Comparison of ENCODE assay signal across 1 cellular context in the genomic region with DNA sequence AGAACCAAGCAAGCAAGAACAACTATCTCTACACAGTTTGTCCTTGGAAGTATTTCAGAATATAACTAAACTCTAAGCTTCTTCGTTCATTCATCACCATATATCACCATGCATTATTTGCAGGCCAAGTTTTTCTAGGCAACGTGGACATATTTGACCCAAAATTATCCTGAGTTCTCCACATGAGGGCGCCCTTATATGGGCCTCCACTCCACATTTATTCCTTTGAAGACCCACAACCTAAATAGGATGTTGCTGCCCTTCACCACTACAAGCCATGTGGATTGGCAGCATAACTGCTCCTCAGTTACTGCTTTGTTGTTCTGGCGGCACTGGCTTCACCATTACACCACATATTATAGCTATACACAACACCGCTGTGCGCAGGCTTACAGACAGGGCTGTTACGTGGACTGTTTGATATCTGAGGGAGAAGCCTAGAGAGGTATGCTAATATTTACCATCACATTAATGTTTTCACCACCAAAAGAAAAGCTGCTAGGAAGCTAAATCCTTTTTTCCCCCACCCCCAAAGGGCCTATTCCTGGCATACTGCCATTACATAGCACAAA.
TF ChIP-seq lines count a peak whose summit lies in the region.

No MANE protein-coding gene starts in this region.

TF ChIP-seq in HCT116, 20 proteins besides CTCF, POLR2A, EP300 and RAD21 (continued from another document):
- no peak for TF ChIP-seq ZBTB33 (IDR thresholded peaks at IDR 0.05; ENCODE audit: extremely low read depth, insufficient replicate concordance, low read length)
- no peak for TF ChIP-seq ZFX (IDR thresholded peaks at IDR 0.05)
- TF ChIP-seq, protein P1, sequence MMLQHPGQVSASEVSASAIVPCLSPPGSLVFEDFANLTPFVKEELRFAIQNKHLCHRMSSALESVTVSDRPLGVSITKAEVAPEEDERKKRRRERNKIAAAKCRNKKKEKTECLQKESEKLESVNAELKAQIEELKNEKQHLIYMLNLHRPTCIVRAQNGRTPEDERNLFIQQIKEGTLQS (IDR thresholded peaks at IDR 0.05): no peak
- TF ChIP-seq CEBPB (IDR thresholded peaks at IDR 0.05; ENCODE audit: low read depth): no peak
- TF ChIP-seq ZNF274 (IDR thresholded peaks at IDR 0.05; ENCODE audit: low read depth, low read length): no peak
- TF ChIP-seq, protein P2, sequence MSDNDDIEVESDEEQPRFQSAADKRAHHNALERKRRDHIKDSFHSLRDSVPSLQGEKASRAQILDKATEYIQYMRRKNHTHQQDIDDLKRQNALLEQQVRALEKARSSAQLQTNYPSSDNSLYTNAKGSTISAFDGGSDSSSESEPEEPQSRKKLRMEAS (IDR thresholded peaks at IDR 0.05): no peak
- TF ChIP-seq EZH2 (IDR thresholded peaks at IDR 0.05): no peak
- TF ChIP-seq CBX3 (IDR thresholded peaks at IDR 0.05; ENCODE audit: low read depth): no peak
- TF ChIP-seq SIN3A (IDR thresholded peaks at IDR 0.05; ENCODE audit: low read depth): no peak
- no peak for TF ChIP-seq JUND (IDR thresholded peaks at IDR 0.05)
- no peak for TF ChIP-seq EZH2phosphoT487 (IDR thresholded peaks at IDR 0.05; ENCODE audit: borderline replicate concordance)
TF ChIP-seq in HCT116: peak in this region for 0.
